1 cellular context compared by ENCODE assay signal in the genomic region with DNA sequence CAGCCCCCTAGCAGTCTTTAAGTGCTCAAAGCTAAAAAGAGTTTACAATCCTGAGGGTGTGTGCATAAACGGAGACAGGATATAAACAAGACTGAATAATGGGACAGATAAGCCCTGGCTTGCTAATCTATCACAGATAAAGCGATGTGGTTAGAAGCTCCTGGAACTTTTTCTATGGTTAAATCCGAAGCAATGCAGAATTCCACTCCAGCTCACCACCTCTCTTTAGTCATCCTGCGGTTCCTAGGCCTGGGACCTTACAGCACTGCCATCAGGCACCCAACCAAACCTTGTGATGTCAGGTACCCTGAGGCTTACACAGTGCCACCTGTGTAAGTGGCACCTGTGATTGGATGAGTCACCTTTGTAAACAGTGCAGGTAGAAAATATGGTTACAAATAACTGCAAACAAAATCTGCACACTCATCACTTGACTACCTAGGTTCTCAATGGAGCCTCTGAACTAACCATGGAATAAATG.
TF ChIP-seq lines count a peak whose summit lies in the region.

No MANE protein-coding gene starts in this region.

TF ChIP-seq in K562, 482 proteins besides CTCF, POLR2A, EP300 and RAD21 (continued from another document and continues in another):
- TF ChIP-seq, protein P1, sequence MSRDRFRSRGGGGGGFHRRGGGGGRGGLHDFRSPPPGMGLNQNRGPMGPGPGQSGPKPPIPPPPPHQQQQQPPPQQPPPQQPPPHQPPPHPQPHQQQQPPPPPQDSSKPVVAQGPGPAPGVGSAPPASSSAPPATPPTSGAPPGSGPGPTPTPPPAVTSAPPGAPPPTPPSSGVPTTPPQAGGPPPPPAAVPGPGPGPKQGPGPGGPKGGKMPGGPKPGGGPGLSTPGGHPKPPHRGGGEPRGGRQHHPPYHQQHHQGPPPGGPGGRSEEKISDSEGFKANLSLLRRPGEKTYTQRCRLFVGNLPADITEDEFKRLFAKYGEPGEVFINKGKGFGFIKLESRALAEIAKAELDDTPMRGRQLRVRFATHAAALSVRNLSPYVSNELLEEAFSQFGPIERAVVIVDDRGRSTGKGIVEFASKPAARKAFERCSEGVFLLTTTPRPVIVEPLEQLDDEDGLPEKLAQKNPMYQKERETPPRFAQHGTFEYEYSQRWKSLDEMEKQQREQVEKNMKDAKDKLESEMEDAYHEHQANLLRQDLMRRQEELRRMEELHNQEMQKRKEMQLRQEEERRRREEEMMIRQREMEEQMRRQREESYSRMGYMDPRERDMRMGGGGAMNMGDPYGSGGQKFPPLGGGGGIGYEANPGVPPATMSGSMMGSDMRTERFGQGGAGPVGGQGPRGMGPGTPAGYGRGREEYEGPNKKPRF (IDR thresholded peaks at IDR 0.05; ENCODE audit: low read depth, low read length) = no peak
- TF ChIP-seq, protein P2, sequence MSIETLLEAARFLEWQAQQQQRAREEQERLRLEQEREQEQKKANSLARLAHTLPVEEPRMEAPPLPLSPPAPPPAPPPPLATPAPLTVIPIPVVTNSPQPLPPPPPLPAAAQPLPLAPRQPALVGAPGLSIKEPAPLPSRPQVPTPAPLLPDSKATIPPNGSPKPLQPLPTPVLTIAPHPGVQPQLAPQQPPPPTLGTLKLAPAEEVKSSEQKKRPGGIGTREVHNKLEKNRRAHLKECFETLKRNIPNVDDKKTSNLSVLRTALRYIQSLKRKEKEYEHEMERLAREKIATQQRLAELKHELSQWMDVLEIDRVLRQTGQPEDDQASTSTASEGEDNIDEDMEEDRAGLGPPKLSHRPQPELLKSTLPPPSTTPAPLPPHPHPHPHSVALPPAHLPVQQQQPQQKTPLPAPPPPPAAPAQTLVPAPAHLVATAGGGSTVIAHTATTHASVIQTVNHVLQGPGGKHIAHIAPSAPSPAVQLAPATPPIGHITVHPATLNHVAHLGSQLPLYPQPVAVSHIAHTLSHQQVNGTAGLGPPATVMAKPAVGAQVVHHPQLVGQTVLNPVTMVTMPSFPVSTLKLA (conservative IDR thresholded peaks at IDR 0.05) = no peak
- no peak for TF ChIP-seq ZNF57 (CRISPR knock-in tag; IDR thresholded peaks at IDR 0.05)
- no peak for TF ChIP-seq NRF1 (conservative IDR thresholded peaks at IDR 0.05 in 1 of 2, IDR thresholded peaks at IDR 0.05 in 1 of 2)
- no peak for TF ChIP-seq SMARCE1 (IDR thresholded peaks at IDR 0.05)
- TF ChIP-seq CAMTA2 (CRISPR knock-in tag; conservative IDR thresholded peaks at IDR 0.05) = no peak
- TF ChIP-seq BACH1 (tag; IDR thresholded peaks at IDR 0.05) = no peak
- peak; percentile 58; the same call in 1 of the 2 replicates for TF ChIP-seq SOX6 (IDR thresholded peaks at IDR 0.05)
- no peak for TF ChIP-seq SMARCA4 (IDR thresholded peaks at IDR 0.05)
- no peak for TF ChIP-seq ZNF586 (CRISPR knock-in tag; conservative IDR thresholded peaks at IDR 0.05)
- TF ChIP-seq CTBP1 (IDR thresholded peaks at IDR 0.05; ENCODE audit: borderline replicate concordance) = peak; percentile 20; the same call in 1 of the 2 replicates
- TF ChIP-seq ASH1L (IDR thresholded peaks at IDR 0.05; ENCODE audit: borderline replicate concordance, low read depth, partially characterized antibody) = no peak
- no peak for TF ChIP-seq MCM2 (IDR thresholded peaks at IDR 0.05; ENCODE audit: low read depth)
- no peak for TF ChIP-seq DNMT1 (IDR thresholded peaks at IDR 0.05)
- no peak for TF ChIP-seq OTX1 (CRISPR knock-in tag; IDR thresholded peaks at IDR 0.05)
- TF ChIP-seq, protein P3, sequence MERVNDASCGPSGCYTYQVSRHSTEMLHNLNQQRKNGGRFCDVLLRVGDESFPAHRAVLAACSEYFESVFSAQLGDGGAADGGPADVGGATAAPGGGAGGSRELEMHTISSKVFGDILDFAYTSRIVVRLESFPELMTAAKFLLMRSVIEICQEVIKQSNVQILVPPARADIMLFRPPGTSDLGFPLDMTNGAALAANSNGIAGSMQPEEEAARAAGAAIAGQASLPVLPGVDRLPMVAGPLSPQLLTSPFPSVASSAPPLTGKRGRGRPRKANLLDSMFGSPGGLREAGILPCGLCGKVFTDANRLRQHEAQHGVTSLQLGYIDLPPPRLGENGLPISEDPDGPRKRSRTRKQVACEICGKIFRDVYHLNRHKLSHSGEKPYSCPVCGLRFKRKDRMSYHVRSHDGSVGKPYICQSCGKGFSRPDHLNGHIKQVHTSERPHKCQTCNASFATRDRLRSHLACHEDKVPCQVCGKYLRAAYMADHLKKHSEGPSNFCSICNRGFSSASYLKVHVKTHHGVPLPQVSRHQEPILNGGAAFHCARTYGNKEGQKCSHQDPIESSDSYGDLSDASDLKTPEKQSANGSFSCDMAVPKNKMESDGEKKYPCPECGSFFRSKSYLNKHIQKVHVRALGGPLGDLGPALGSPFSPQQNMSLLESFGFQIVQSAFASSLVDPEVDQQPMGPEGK (CRISPR knock-in tag; IDR thresholded peaks at IDR 0.05; ENCODE audit: borderline replicate concordance) = no peak
- no peak for TF ChIP-seq HLTF (IDR thresholded peaks at IDR 0.05)
- no peak for TF ChIP-seq XRCC3 (IDR thresholded peaks at IDR 0.05)
- TF ChIP-seq SREBF1 (IDR thresholded peaks at IDR 0.05; ENCODE audit: borderline replicate concordance, low read depth, low read length) = no peak
- TF ChIP-seq ZEB2 (IDR thresholded peaks at IDR 0.05) = 0 out of 2 replicates have a peak, but pooled peaks have one; percentile 53
- TF ChIP-seq FOXK2 (conservative IDR thresholded peaks at IDR 0.05 in 1 of 2, IDR thresholded peaks at IDR 0.05 in 1 of 2; ENCODE audit: low read depth in 2 of 2) = peak in 1 of 2 experiments; percentile 67; a peak in 2 of 4 replicates
- TF ChIP-seq SRF (CRISPR knock-in tag; IDR thresholded peaks at IDR 0.05) = no peak
- no peak for TF ChIP-seq CSDE1 (IDR thresholded peaks at IDR 0.05)
- TF ChIP-seq, protein P4, sequence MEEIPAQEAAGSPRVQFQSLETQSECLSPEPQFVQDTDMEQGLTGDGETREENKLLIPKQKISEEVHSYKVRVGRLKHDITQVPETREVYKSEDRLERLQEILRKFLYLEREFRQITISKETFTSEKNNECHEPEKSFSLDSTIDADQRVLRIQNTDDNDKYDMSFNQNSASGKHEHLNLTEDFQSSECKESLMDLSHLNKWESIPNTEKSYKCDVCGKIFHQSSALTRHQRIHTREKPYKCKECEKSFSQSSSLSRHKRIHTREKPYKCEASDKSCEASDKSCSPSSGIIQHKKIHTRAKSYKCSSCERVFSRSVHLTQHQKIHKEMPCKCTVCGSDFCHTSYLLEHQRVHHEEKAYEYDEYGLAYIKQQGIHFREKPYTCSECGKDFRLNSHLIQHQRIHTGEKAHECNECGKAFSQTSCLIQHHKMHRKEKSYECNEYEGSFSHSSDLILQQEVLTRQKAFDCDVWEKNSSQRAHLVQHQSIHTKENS (CRISPR knock-in tag; IDR thresholded peaks at IDR 0.05) = no peak
- TF ChIP-seq ZBTB17 (CRISPR knock-in tag; IDR thresholded peaks at IDR 0.05) = peak; percentile 99
- TF ChIP-seq ZNF311 (CRISPR knock-in tag; IDR thresholded peaks at IDR 0.05) = no peak
- TF ChIP-seq, protein P5, sequence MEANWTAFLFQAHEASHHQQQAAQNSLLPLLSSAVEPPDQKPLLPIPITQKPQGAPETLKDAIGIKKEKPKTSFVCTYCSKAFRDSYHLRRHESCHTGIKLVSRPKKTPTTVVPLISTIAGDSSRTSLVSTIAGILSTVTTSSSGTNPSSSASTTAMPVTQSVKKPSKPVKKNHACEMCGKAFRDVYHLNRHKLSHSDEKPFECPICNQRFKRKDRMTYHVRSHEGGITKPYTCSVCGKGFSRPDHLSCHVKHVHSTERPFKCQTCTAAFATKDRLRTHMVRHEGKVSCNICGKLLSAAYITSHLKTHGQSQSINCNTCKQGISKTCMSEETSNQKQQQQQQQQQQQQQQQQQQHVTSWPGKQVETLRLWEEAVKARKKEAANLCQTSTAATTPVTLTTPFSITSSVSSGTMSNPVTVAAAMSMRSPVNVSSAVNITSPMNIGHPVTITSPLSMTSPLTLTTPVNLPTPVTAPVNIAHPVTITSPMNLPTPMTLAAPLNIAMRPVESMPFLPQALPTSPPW (CRISPR knock-in tag; IDR thresholded peaks at IDR 0.05) = no peak
- no peak for TF ChIP-seq ZNF589 (CRISPR knock-in tag; IDR thresholded peaks at IDR 0.05; ENCODE audit: low read depth)
- TF ChIP-seq ZNF184 (CRISPR knock-in tag; IDR thresholded peaks at IDR 0.05) = no peak
- no peak for TF ChIP-seq ZNF274 (IDR thresholded peaks at IDR 0.05; ENCODE audit: borderline replicate concordance, low read depth, low read length)
- no peak for TF ChIP-seq NELFE (IDR thresholded peaks at IDR 0.05; ENCODE audit: insufficient read depth, insufficient read length)
- no peak for TF ChIP-seq ZSCAN32 (CRISPR knock-in tag; IDR thresholded peaks at IDR 0.05)
- TF ChIP-seq ZNF583 (CRISPR knock-in tag; IDR thresholded peaks at IDR 0.05) = no peak
- TF ChIP-seq CBX8 (IDR thresholded peaks at IDR 0.05; ENCODE audit: borderline replicate concordance, extremely low read depth, low read depth, low read length, poor library complexity, severe bottlenecking) = no peak
- TF ChIP-seq NFRKB (IDR thresholded peaks at IDR 0.05; ENCODE audit: low read depth) = no peak
- TF ChIP-seq, protein P6, sequence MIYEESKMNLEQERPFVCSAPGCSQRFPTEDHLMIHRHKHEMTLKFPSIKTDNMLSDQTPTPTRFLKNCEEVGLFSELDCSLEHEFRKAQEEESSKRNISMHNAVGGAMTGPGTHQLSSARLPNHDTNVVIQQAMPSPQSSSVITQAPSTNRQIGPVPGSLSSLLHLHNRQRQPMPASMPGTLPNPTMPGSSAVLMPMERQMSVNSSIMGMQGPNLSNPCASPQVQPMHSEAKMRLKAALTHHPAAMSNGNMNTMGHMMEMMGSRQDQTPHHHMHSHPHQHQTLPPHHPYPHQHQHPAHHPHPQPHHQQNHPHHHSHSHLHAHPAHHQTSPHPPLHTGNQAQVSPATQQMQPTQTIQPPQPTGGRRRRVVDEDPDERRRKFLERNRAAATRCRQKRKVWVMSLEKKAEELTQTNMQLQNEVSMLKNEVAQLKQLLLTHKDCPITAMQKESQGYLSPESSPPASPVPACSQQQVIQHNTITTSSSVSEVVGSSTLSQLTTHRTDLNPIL (CRISPR knock-in tag; IDR thresholded peaks at IDR 0.05) = no peak
- TF ChIP-seq C11orf30 (IDR thresholded peaks at IDR 0.05; ENCODE audit: low read depth) = peak; percentile 82
- TF ChIP-seq RCOR1 (IDR thresholded peaks at IDR 0.05; ENCODE audit: borderline replicate concordance in 1 of 2, low read depth in 2 of 2, low read length in 2 of 2) = 0 out of 4 replicates have a peak, but pooled peaks of 1 of the 2 experiments have one; percentile 5
- TF ChIP-seq ZNF696 (CRISPR knock-in tag; conservative IDR thresholded peaks at IDR 0.05) = no peak
- TF ChIP-seq, protein P7, sequence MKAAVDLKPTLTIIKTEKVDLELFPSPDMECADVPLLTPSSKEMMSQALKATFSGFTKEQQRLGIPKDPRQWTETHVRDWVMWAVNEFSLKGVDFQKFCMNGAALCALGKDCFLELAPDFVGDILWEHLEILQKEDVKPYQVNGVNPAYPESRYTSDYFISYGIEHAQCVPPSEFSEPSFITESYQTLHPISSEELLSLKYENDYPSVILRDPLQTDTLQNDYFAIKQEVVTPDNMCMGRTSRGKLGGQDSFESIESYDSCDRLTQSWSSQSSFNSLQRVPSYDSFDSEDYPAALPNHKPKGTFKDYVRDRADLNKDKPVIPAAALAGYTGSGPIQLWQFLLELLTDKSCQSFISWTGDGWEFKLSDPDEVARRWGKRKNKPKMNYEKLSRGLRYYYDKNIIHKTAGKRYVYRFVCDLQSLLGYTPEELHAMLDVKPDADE (conservative IDR thresholded peaks at IDR 0.05; ENCODE audit: control insufficient read depth, low read depth, low read length) = no peak
- TF ChIP-seq, protein P8, sequence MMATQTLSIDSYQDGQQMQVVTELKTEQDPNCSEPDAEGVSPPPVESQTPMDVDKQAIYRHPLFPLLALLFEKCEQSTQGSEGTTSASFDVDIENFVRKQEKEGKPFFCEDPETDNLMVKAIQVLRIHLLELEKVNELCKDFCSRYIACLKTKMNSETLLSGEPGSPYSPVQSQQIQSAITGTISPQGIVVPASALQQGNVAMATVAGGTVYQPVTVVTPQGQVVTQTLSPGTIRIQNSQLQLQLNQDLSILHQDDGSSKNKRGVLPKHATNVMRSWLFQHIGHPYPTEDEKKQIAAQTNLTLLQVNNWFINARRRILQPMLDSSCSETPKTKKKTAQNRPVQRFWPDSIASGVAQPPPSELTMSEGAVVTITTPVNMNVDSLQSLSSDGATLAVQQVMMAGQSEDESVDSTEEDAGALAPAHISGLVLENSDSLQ (IDR thresholded peaks at IDR 0.05) = no peak
- TF ChIP-seq, protein P9, sequence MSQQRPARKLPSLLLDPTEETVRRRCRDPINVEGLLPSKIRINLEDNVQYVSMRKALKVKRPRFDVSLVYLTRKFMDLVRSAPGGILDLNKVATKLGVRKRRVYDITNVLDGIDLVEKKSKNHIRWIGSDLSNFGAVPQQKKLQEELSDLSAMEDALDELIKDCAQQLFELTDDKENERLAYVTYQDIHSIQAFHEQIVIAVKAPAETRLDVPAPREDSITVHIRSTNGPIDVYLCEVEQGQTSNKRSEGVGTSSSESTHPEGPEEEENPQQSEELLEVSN (IDR thresholded peaks at IDR 0.05; ENCODE audit: borderline replicate concordance in 1 of 2, extremely low read depth in 1 of 2, insufficient read depth in 1 of 2, insufficient read length in 1 of 2, low read depth in 1 of 2, low read length in 1 of 2, poor library complexity in 1 of 2, severe bottlenecking in 1 of 2) = no peak
- TF ChIP-seq, protein P10, sequence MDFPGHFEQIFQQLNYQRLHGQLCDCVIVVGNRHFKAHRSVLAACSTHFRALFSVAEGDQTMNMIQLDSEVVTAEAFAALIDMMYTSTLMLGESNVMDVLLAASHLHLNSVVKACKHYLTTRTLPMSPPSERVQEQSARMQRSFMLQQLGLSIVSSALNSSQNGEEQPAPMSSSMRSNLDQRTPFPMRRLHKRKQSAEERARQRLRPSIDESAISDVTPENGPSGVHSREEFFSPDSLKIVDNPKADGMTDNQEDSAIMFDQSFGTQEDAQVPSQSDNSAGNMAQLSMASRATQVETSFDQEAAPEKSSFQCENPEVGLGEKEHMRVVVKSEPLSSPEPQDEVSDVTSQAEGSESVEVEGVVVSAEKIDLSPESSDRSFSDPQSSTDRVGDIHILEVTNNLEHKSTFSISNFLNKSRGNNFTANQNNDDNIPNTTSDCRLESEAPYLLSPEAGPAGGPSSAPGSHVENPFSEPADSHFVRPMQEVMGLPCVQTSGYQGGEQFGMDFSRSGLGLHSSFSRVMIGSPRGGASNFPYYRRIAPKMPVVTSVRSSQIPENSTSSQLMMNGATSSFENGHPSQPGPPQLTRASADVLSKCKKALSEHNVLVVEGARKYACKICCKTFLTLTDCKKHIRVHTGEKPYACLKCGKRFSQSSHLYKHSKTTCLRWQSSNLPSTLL (IDR thresholded peaks at IDR 0.05) = no peak
- TF ChIP-seq, protein P11, sequence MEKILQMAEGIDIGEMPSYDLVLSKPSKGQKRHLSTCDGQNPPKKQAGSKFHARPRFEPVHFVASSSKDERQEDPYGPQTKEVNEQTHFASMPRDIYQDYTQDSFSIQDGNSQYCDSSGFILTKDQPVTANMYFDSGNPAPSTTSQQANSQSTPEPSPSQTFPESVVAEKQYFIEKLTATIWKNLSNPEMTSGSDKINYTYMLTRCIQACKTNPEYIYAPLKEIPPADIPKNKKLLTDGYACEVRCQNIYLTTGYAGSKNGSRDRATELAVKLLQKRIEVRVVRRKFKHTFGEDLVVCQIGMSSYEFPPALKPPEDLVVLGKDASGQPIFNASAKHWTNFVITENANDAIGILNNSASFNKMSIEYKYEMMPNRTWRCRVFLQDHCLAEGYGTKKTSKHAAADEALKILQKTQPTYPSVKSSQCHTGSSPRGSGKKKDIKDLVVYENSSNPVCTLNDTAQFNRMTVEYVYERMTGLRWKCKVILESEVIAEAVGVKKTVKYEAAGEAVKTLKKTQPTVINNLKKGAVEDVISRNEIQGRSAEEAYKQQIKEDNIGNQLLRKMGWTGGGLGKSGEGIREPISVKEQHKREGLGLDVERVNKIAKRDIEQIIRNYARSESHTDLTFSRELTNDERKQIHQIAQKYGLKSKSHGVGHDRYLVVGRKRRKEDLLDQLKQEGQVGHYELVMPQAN (IDR thresholded peaks at IDR 0.05; ENCODE audit: borderline replicate concordance) = no peak
- TF ChIP-seq BMI1 (IDR thresholded peaks at IDR 0.05; ENCODE audit: low read length) = no peak
- TF ChIP-seq ZNF324 (CRISPR knock-in tag; IDR thresholded peaks at IDR 0.05) = no peak
